In genomic region chr1:48225579-48225978, GRCh38 we compare ENCODE assay signal across 33 cellular contexts. TPM values are rescaled to one million over a fixed set of nuclear protein-coding genes. Genes with fewer than 3 reads are reported as not detected.
"Had no signal": no experiment of that assay in that cellular context is flagged by ENCODE, and none has a peak within 500 bp of the region (broad histone marks: within the 10 kb centered on the region; RNA-seq: fewer than 3 reads in every experiment).

No MANE protein-coding gene starts in this region.

- H3K4me3 ChIP-seq: cardiac muscle cell had no signal

- DNase-seq: activated CD4-positive, alpha-beta T cell treated with anti-CD3 and anti-CD28 coated beads, Interleukin-2, amount 10 ng/mL, durations not matched to agents 24 days and 14 days; activated CD4-positive, alpha-beta T cell treated with anti-CD3 and anti-CD28 coated beads, Interleukin-2, amount 50 U/mL, for 4 hours; activated CD8-positive, alpha-beta T cell treated with anti-CD3 and anti-CD28 coated beads for 36 hours; activated gamma-delta T cell; activated naive CD4-positive, alpha-beta T cell treated with Interleukin-2 at 50 U/mL for 16 hours; activated T-cell treated with anti-CD3 and anti-CD28 coated beads, Interleukin-2, amount 50 U/mL, for 1 hour; anterior cingulate cortex; brain microvascular endothelial cell; MM.1S; MV-4-11; NCI-H1092 treated with DMSO at 0.1 percent for 48 hours; NCI-H1417; NCI-H146; NCI-H187; NCI-H2029 treated with DMSO at 0.1 percent for 48 hours; NCI-H2107; NCI-H2171; NCI-H510A; NCI-H526; NCI-H748 treated with DMSO at 0.1 percent for 48 hours; NK-92 treated with Interleukin-12 subunit alpha and Interleukin-12 subunit beta, amount 100 ng/mL, for 24 hours; PC-3; Right ventricle myocardium superior; SW 1271; T-helper 1 cell; T-helper 2 cell; T-helper 9 cell had no signal

- H3K27me3 Mint-ChIP-seq: activated CD4-positive, alpha-beta T cell treated with anti-CD3 and anti-CD28 coated beads, Interleukin-2, amount 10 ng/mL, durations not matched to agents 24 days and 14 days; activated CD8-positive, alpha-beta T cell treated with anti-CD3 and anti-CD28 coated beads for 36 hours; activated naive CD4-positive, alpha-beta T cell treated with anti-CD3 and anti-CD28 coated beads, Interleukin-2, amount 50 U/mL, for 24 hours had no signal

- H3K36me3 Mint-ChIP-seq: activated naive CD4-positive, alpha-beta T cell treated with anti-CD3 and anti-CD28 coated beads, Interleukin-2, amount 50 U/mL, for 24 hours had no signal

- FAIRE-seq: RCC 7860 had no signal

- H3K27ac Mint-ChIP-seq: activated CD4-positive, alpha-beta T cell treated with anti-CD3 and anti-CD28 coated beads, Interleukin-2, amount 10 ng/mL, durations not matched to agents 24 days and 14 days; activated CD8-positive, alpha-beta T cell treated with anti-CD3 and anti-CD28 coated beads for 36 hours; activated naive CD4-positive, alpha-beta T cell treated with anti-CD3 and anti-CD28 coated beads, Interleukin-2, amount 50 U/mL, for 24 hours; activated T-helper 2 cell treated with anti-CD3 and anti-CD28 coated beads, Interferon-gamma antibody, Interleukin-2, Interleukin-4, amounts not matched to agents 10 μg/mL and 5 μg/mL and 100 μg/mL, durations not matched to agents 14 hours and 24 hours and 36 hours had no signal

- H3K36me3 ChIP-seq: brain microvascular endothelial cell, cardiac muscle cell had no signal

- H3K4me3 Mint-ChIP-seq: activated CD4-positive, alpha-beta T cell treated with anti-CD3 and anti-CD28 coated beads, Interleukin-2, amount 10 ng/mL, durations not matched to agents 24 days and 14 days; activated CD8-positive, alpha-beta T cell treated with anti-CD3 and anti-CD28 coated beads for 36 hours; activated naive CD4-positive, alpha-beta T cell treated with anti-CD3 and anti-CD28 coated beads, Interleukin-2, amount 50 U/mL, for 24 hours had no signal

- ATAC-seq: activated CD8-positive, alpha-beta T cell treated with anti-CD3 and anti-CD28 coated beads for 36 hours; PC-3 had no signal

- H3K4me1 Mint-ChIP-seq: activated CD4-positive, alpha-beta T cell treated with anti-CD3 and anti-CD28 coated beads, Interleukin-2, amount 10 ng/mL, durations not matched to agents 24 days and 14 days had no signal

- H3K9me3 Mint-ChIP-seq: activated CD4-positive, alpha-beta T cell treated with anti-CD3 and anti-CD28 coated beads, Interleukin-2, amount 10 ng/mL, durations not matched to agents 24 days and 14 days; activated CD8-positive, alpha-beta T cell treated with anti-CD3 and anti-CD28 coated beads for 36 hours; activated naive CD4-positive, alpha-beta T cell treated with anti-CD3 and anti-CD28 coated beads, Interleukin-2, amount 50 U/mL, for 24 hours; activated T-helper 2 cell treated with anti-CD3 and anti-CD28 coated beads, Interferon-gamma antibody, Interleukin-2, Interleukin-4, amounts not matched to agents 10 μg/mL and 5 μg/mL and 100 μg/mL, durations not matched to agents 14 hours and 24 hours and 36 hours had no signal

- H3K27me3 ChIP-seq: brain microvascular endothelial cell, cardiac muscle cell had no signal

RNA-seq across cellular contexts. Expression of gene SLC5A9, which starts 3.1 kb away (rescaled TPM):
- total RNA-seq: activated CD4-positive, alpha-beta T cell treated with anti-CD3 and anti-CD28 coated beads, Interleukin-2, amount 10 ng/mL, durations not matched to agents 24 days and 14 days; activated CD8-positive, alpha-beta memory T cell treated with anti-CD3 and anti-CD28 coated beads for 36 hours; activated CD8-positive, alpha-beta T cell treated with anti-CD3 and anti-CD28 coated beads for 36 hours; activated T-helper 2 cell treated with anti-CD3 and anti-CD28 coated beads, Interferon-gamma antibody, Interleukin-2, Interleukin-4, amounts not matched to agents 10 μg/mL and 5 μg/mL and 100 μg/mL, durations not matched to agents 14 hours and 24 hours and 36 hours; LHCN-M2; PC-3 had no signal
